Comparison of ENCODE assay signal across 1 cellular context in genomic region chr17:7651959-7652658, GRCh38.
TF ChIP-seq lines count a peak whose summit lies in the region.

No MANE protein-coding gene starts in this region.

TF ChIP-seq in GM23338, 12 proteins besides CTCF, POLR2A, EP300 and RAD21:
- TF ChIP-seq EZH2 (IDR thresholded peaks at IDR 0.05; ENCODE audit: low read depth, unreplicated experiment) (no peak), CREB1 (CRISPR knock-in tag; IDR thresholded peaks at IDR 0.05; ENCODE audit: low read depth) (no peak), ZNF331 (CRISPR knock-in tag; IDR thresholded peaks at IDR 0.05; ENCODE audit: low read depth) (no peak), ETS1 (IDR thresholded peaks at IDR 0.05) (no peak), ZNF462 (CRISPR knock-in tag; IDR thresholded peaks at IDR 0.05) (no peak), ZNF114 (CRISPR knock-in tag; IDR thresholded peaks at IDR 0.05) (no peak), EZH2phosphoT487 (IDR thresholded peaks at IDR 0.05; ENCODE audit: unreplicated experiment) (no peak)
